6 cellular contexts compared by ENCODE assay signal in the genomic region with DNA sequence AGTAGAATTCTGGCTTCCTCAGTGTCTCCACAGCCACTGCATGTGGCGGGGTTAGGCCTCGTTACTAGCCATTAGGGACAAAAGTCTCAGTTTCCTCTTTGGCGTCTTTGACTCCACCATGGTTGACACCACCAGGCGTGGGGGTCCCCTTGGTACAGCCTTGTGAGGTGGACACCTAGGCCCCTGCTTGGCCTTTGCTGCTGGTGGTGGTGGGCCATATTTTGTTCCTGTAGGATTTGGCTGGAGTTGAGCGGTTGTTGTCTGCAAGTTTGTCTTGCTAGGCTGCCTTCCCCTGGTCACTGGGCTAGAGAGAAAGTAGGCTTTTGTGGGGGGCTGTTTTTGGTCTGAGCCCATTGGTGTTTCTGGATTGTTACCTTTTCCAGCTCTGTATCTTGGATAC.
"Had no signal": no experiment of that assay in that cellular context is flagged by ENCODE, and none has a peak within 500 bp of the region (broad histone marks: within the 10 kb centered on the region; RNA-seq: fewer than 3 reads in every experiment).

No MANE protein-coding gene starts in this region.

- DNase-seq: IMR-90, KBM-7 had no signal

- H3K27ac ChIP-seq: HL-60 had no signal

- H3K27me3 Mint-ChIP-seq: IgD-negative memory B cell had no signal

- H3K4me3 ChIP-seq: K562 had no signal

- ATAC-seq: HepG2, K562 had no signal

- H3K9me3 Mint-ChIP-seq: IgD-negative memory B cell had no signal
